Comparison of ENCODE assay signal across 9 cellular contexts in genomic region chr19:20167020-20167644, GRCh38. TPM values are rescaled to one million over a fixed set of nuclear protein-coding genes. Genes with fewer than 3 reads are reported as not detected.
A peak's percentile ranks its signal among the peaks of the same experiment; 100 is the strongest.
DNase-seq lines count a peak whose midpoint lies in the region; ATAC-seq, FAIRE-seq and TF ChIP-seq lines count a peak whose summit lies in the region.
"Had no signal": no experiment of that assay in that cellular context is flagged by ENCODE, and none has a peak within 500 bp of the region (broad histone marks: within the 10 kb centered on the region; RNA-seq: fewer than 3 reads in every experiment).

ZNF486 (plus strand) TSS chr19:20167214; CDS start chr19:20167331, 117 bp downstream.

- no peak within 1 kb of the TSS for H4K91ac ChIP-seq in IMR-90 (ENCODE audit: insufficient read depth, low read depth, low read length)

- FAIRE-seq in small intestine (lab: Jason Lieb, UNC): no peak

- H3K9me3 Mint-ChIP-seq in activated B cell treated with CpG ODN at 0.5 μM for 24 hours: peaks cover 6% of the 10 kb centered on the region

- H2AK5ac ChIP-seq in IMR-90 (ENCODE audit: low read depth, low read length): no peak within 1 kb of the TSS

- peak within 1 kb of the TSS; percentile 97 for H2AFZ ChIP-seq in IMR-90 (replicated peaks; ENCODE audit: low read length, poor library complexity)

- ATAC-seq in GM21360 (IDR thresholded peaks at IDR 0.05; ENCODE audit: unreplicated experiment) (peak; percentile 87), IMR-90 (ENCODE audit: low read depth) (peak; percentile 99), activated B cell treated with CpG ODN at 0.5 μM for 24 hours (ENCODE audit: low read depth) (peak; percentile 96)

- TF ChIP-seq CTCF in IMR-90 (conservative IDR thresholded peaks at IDR 0.05; ENCODE audit: low read depth, low read length) (no peak), activated B cell treated with CpG ODN at 0.5 μM for 24 hours (IDR thresholded peaks at IDR 0.05) (no peak)

- CTCF ChIA-PET in IMR-90 (lab: Yijun Ruan, JAX): no interaction called here
- CTCF ChIA-PET in activated B cell treated with CpG ODN at 0.5 μM for 24 hours (lab: Charles Lee): interaction anchor here (1.8 kb wide), 1 partner anchor 169 kb away, joined by 12 read pairs; no protein-coding TSS in a partner anchor

- BruUV-seq in IMR-90 (replicated peaks; lab: Mats Ljungman, UMichigan): TSS peak; percentile 49

- H2AK9ac ChIP-seq in IMR-90 (replicated peaks; ENCODE audit: low read depth, low read length, poor library complexity): peak within 1 kb of the TSS; percentile 76

- H3K14ac ChIP-seq in IMR-90 (replicated peaks; ENCODE audit: low read depth, low read length): peak within 1 kb of the TSS; percentile 69; the same call in 1 of the 2 replicates

- peak within 1 kb of the TSS; percentile 97 for H3K27ac Mint-ChIP-seq in activated B cell treated with CpG ODN at 0.5 μM for 24 hours

- no peak within 1 kb of the TSS for H2BK120ac ChIP-seq in IMR-90 (ENCODE audit: low read depth, low read length)

- H3K36me3 Mint-ChIP-seq in activated B cell treated with CpG ODN at 0.5 μM for 24 hours (ENCODE audit: low read depth): peaks cover 33% of the 10 kb centered on the region

- no peaks in the 10 kb centered on the region for H4K20me1 ChIP-seq in IMR-90 (ENCODE audit: insufficient read depth, low read length)

- H3K9me3 ChIP-seq in IMR-90 (ENCODE audit: control insufficient read depth, insufficient read depth, low read length): peaks cover 6% of the 10 kb centered on the region; the same call in 1 of the 2 replicates
- no peaks in the 10 kb centered on the region for H3K9me3 ChIP-seq in small intestine (ENCODE audit: control insufficient read depth, low read depth)

- no peak within 1 kb of the TSS for H3K23ac ChIP-seq in IMR-90 (ENCODE audit: low read depth, low read length)

- peaks cover 0 to 9% of the 10 kb centered on the region in 2 experiments; a peak in 3 of 4 replicates for H3K79me1 ChIP-seq in IMR-90 (ENCODE audit: low read depth in 1 of 2, low read length in 2 of 2)

- no peaks in the 10 kb centered on the region for H3K27me3 ChIP-seq in IMR-90 (ENCODE audit: control insufficient read depth, insufficient read depth, low read length)
- H3K27me3 ChIP-seq in small intestine (ENCODE audit: control insufficient read depth in 2 of 2, insufficient read depth in 2 of 2, low read length in 2 of 2): no peaks in the 10 kb centered on the region

- peak within 1 kb of the TSS; percentile 64 for H3K9ac ChIP-seq in IMR-90 (ENCODE audit: low read depth, low read length)
- H3K9ac ChIP-seq: KMS-11 had no signal

- H3K36me3 ChIP-seq in IMR-90 (ENCODE audit: control insufficient read depth, insufficient read depth, low read length): peaks cover 14% of the 10 kb centered on the region
- no peaks in the 10 kb centered on the region for H3K36me3 ChIP-seq in small intestine (ENCODE audit: control insufficient read depth in 2 of 2, insufficient read depth in 2 of 2, low read length in 2 of 2)

- peak within 1 kb of the TSS; percentile 48; the same call in 1 of the 2 replicates for H3K4ac ChIP-seq in IMR-90 (ENCODE audit: low read depth, low read length)

- no peak within 1 kb of the TSS for H3K18ac ChIP-seq in IMR-90 (ENCODE audit: low read depth, low read length)

- TF ChIP-seq POLR2A in IMR-90 (IDR thresholded peaks at IDR 0.05; ENCODE audit: low read depth, low read length): peak; percentile 75

- no peak within 1 kb of the TSS for H2BK20ac ChIP-seq in IMR-90 (ENCODE audit: low read depth, low read length)

- H3K4me3 Mint-ChIP-seq in activated B cell treated with CpG ODN at 0.5 μM for 24 hours: peak within 1 kb of the TSS; percentile 99

- H3K4me3 ChIP-seq in IMR-90 (ENCODE audit: insufficient read depth, low read depth, low read length) (peak within 1 kb of the TSS; percentile 58), small intestine (ENCODE audit: low read depth in 1 of 2, low read length in 2 of 2) (peak within 1 kb of the TSS; percentile 47 to 76)

- peak; percentile 38 to 95 (median 86) for DNase-seq in C1 segment of cervical spinal cord (lab: John Stamatoyannopoulos, UW)
- peak; percentile 94 for DNase-seq in IMR-90
- DNase-seq in activated B cell treated with CpG ODN at 0.5 μM for 24 hours: peak; percentile 80
- DNase-seq in central memory CD4-positive, alpha-beta T cell: peak; percentile 91
- DNase-seq in inferior parietal cortex (ENCODE audit: extremely low spot score): peak; percentile 97
- DNase-seq in small intestine: peak; percentile 74
- no peak for DNase-seq in NCI-H1694 (lab: John Stamatoyannopoulos, UW)

- H3K27ac ChIP-seq in IMR-90 (ENCODE audit: insufficient read depth, low read length) (peak within 1 kb of the TSS; percentile 65), small intestine (ENCODE audit: low read depth in 1 of 2, low read length in 1 of 2) (peak within 1 kb of the TSS in 1 of 2 donors; percentile 92)
- H3K27ac ChIP-seq: KMS-11 had no signal

- H3K4me1 Mint-ChIP-seq in activated B cell treated with CpG ODN at 0.5 μM for 24 hours: peaks cover 59% of the 10 kb centered on the region

- in situ Hi-C loops in IMR-90 (cut with MboI; ENCODE audit: low sequenced_read_pairs): no loop called here

- 1% methylated on average over 10 of the region's 25 CpGs; no CpG with 5 or more reads in 1 of the 2 experiments for WGBS in IMR-90 (ENCODE audit: extremely low coverage in 2 of 2, insufficient read length in 1 of 2), 2 experiments
- 5 to 21% (median 16%) methylated on average over 25 of the region's 25 CpGs for WGBS in small intestine, 3 donors

- peak within 1 kb of the TSS; percentile 27 to 67; a peak in 2 of 4 replicates for H4K8ac ChIP-seq in IMR-90 (ENCODE audit: low read depth in 2 of 2, low read length in 2 of 2)

- intact Hi-C loops in IMR-90 (cut with micrococcal nuclease) (loop anchor here (1.0 kb wide), 1 partner anchor 115 kb away; no protein-coding TSS in a partner anchor), activated B cell treated with CpG ODN at 0.5 μM for 24 hours (cut with micrococcal nuclease) (loop anchor here (1.0 to 5.0 kb wide), 8 partner anchors 72 to 853 kb away; partner anchors contain the start of genes ATP13A1, ZNF14, ZNF430 and ZNF682)

- H3K9me1 ChIP-seq in IMR-90 (ENCODE audit: insufficient read depth, low read length): no peaks in the 10 kb centered on the region

- H2BK5ac ChIP-seq in IMR-90 (ENCODE audit: low read depth, low read length, poor library complexity, severe bottlenecking): peak within 1 kb of the TSS; percentile 61

- TF ChIP-seq RAD21 in IMR-90 (IDR thresholded peaks at IDR 0.05; ENCODE audit: low read length): no peak

- peak within 1 kb of the TSS; percentile 32; the same call in 1 of the 2 replicates for H3K56ac ChIP-seq in IMR-90 (ENCODE audit: extremely low read depth, insufficient read depth, low read length)

- no peak within 1 kb of the TSS for H2BK15ac ChIP-seq in IMR-90 (ENCODE audit: low read depth, low read length)

- peak within 1 kb of the TSS; percentile 12 for H3K4me2 ChIP-seq in IMR-90 (ENCODE audit: low read depth, low read length)
- H3K4me2 ChIP-seq: KMS-11 had no signal

- H3K4me1 ChIP-seq in IMR-90 (ENCODE audit: control insufficient read depth, insufficient read depth, low read length): 0 out of 2 replicates have a peak, but pooled peaks cover 1% of the 10 kb centered on the region
- no peaks in the 10 kb centered on the region for H3K4me1 ChIP-seq in small intestine (ENCODE audit: control insufficient read depth in 2 of 2, insufficient read depth in 1 of 2, low read depth in 1 of 2, low read length in 1 of 2)

- H4K5ac ChIP-seq in IMR-90 (ENCODE audit: low read depth, low read length): no peak within 1 kb of the TSS

- dilution Hi-C loops in IMR-90 (cut with HindIII; ENCODE audit: low sequenced_read_pairs, unreplicated experiment): no loop called here

- no peaks in the 10 kb centered on the region for H3K27me3 Mint-ChIP-seq in activated B cell treated with CpG ODN at 0.5 μM for 24 hours

- POLR2A ChIA-PET in IMR-90 (lab: Charles Lee; ENCODE audit: unreplicated experiment): no interaction called here
- POLR2A ChIA-PET in activated B cell treated with CpG ODN at 0.5 μM for 24 hours (lab: Charles Lee): interaction anchor here (0.5 to 3.0 kb wide), 21 partner anchors 11 to 1885 kb away, joined by 3 to 15 read pairs (median 5); partner anchors contain the start of genes ATP13A1, ZNF253, ZNF257 and ZNF429

TF ChIP-seq in IMR-90, 13 proteins besides CTCF, POLR2A, EP300 and RAD21:
- TF ChIP-seq CEBPB (IDR thresholded peaks at IDR 0.05; ENCODE audit: low read depth, low read length): peak; percentile 76
- TF ChIP-seq MXI1 (IDR thresholded peaks at IDR 0.05; ENCODE audit: borderline replicate concordance, low read depth, low read length): no peak

RNA-seq across cellular contexts. Expression of gene ZNF486, which starts in this region (rescaled TPM):
- total RNA-seq in IMR-90 (2012; rRNA removed): 4.1 and 6.9 TPM in 2 replicates
- polyA plus RNA-seq in IMR-90 (2012; rRNA removed): 1.6 and 2.2 TPM in 2 replicates
- polyA plus RNA-seq in IMR-90 (2012; cell fraction: cytosol; rRNA removed): 0.49 and 1.6 TPM in 2 replicates
- 0.37 and 1.4 TPM in 2 replicates for polyA plus RNA-seq in IMR-90 (2012; cell fraction: nucleus; rRNA removed; ENCODE audit: low replicate concordance)
- 13.5 and 16.2 TPM in 2 replicates for total RNA-seq in activated B cell treated with CpG ODN at 0.5 μM for 24 hours
- 1 to 10 TPM in 1 of 3 donors, not detected in 2; 2.0 TPM for polyA plus RNA-seq in small intestine
